Comparison of ENCODE assay signal across 8 cellular contexts in the genomic region with DNA sequence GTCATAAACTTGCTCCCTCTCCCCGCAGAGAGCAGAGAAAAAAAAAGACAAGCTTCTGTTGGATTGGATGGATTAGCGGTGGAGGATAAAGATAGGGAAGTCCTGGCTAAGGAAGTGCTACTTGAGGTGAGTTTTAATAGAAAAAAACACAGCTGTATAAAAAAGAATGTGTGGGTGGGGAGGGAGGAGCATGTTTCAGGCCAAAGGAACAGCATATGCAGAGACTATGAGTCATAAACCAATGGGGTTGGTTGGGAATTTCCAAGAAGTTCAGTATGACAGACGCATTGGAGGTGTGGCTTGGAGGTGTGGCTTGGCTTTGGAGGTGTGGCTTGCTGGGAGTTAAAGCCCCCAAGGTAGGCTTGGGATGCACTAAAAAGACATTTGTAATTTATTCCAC.
A peak's percentile ranks its signal among the peaks of the same experiment; 100 is the strongest.
DNase-seq lines count a peak whose midpoint lies in the region; ATAC-seq, FAIRE-seq and TF ChIP-seq lines count a peak whose summit lies in the region.

No MANE protein-coding gene starts in this region.

- DNase-seq in GM12892 (ENCODE audit: insufficient read length): no peak
- DNase-seq in GM23338 (ENCODE audit: low spot score): peak; percentile 43
- DNase-seq in LoVo (ENCODE audit: low spot score): peak; percentile 81
- DNase-seq in activated naive CD4-positive, alpha-beta T cell treated with anti-CD3 and anti-CD28 coated beads, Interleukin-2, amount 50 U/mL, for 16 hours: peak; percentile 46
- DNase-seq in skeletal muscle cell (ENCODE audit: low read depth): peak; percentile 33
- DNase-seq in cardiac septum (ENCODE audit: low spot score): no peak
- no peak for DNase-seq in nucleus accumbens (lab: John Stamatoyannopoulos, UW)
- no peak for DNase-seq in NCI-H1417 treated with DMSO at 0.1 percent for 48 hours (lab: John Stamatoyannopoulos, UW)

- no peak overlapping the region for H3K4me3 Mint-ChIP-seq in GM23338

- intact Hi-C loops in cardiac septum (cut with DNase I): no loop called here

- no peaks in the 10 kb centered on the region for H3K79me2 ChIP-seq in GM23338 (replicated peaks; ENCODE audit: insufficient read depth)

- H3K27ac Mint-ChIP-seq in GM23338: no peak overlapping the region

- H3K9me3 Mint-ChIP-seq in GM23338: no peaks in the 10 kb centered on the region; the same call in 2 of the 3 replicates

- no peaks in the 10 kb centered on the region for H3K36me3 ChIP-seq in GM23338 (ENCODE audit: insufficient read depth)

- no peaks in the 10 kb centered on the region for H3K9me2 ChIP-seq in GM23338 (ENCODE audit: insufficient read depth)

- H3K27me3 Mint-ChIP-seq in GM23338 (ENCODE audit: insufficient read depth, low read depth, poor library complexity): no peaks in the 10 kb centered on the region

- no peak overlapping the region for H3K4me3 ChIP-seq in GM23338
- H3K4me3 ChIP-seq in skeletal muscle cell (ENCODE audit: low read depth, low read length): no peak overlapping the region

- no peak overlapping the region for H3K4me2 ChIP-seq in GM23338

- TF ChIP-seq CTCF in GM23338 (conservative IDR thresholded peaks at IDR 0.05; ENCODE audit: low read depth in 2 of 2): no peak

- no peak for TF ChIP-seq POLR2A in GM12892 (IDR thresholded peaks at IDR 0.05; ENCODE audit: low read depth, low read length)

- H3K27ac ChIP-seq in GM23338 (ENCODE audit: low read depth): no peak overlapping the region

- peak; percentile 14 for FAIRE-seq in GM12892 (lab: Jason Lieb, UNC)

- no peaks in the 10 kb centered on the region for H3K27me3 ChIP-seq in GM23338 (ENCODE audit: insufficient read depth)

- H3K4me1 Mint-ChIP-seq in GM23338: peaks cover 13% of the 10 kb centered on the region

- no peaks in the 10 kb centered on the region for H3K36me3 Mint-ChIP-seq in GM23338 (ENCODE audit: low read depth)

- H3F3A ChIP-seq in GM23338 (replicated peaks; ENCODE audit: low read depth): no peaks in the 10 kb centered on the region

- peak; percentile 71 for ATAC-seq in GM23338

- H4K20me1 ChIP-seq in GM23338 (replicated peaks; ENCODE audit: insufficient read depth): no peaks in the 10 kb centered on the region

- no peaks in the 10 kb centered on the region for H3K4me1 ChIP-seq in GM23338 (ENCODE audit: insufficient read depth)

- peak overlapping the region; percentile 41; the same call in 1 of the 2 replicates for H2AFZ ChIP-seq in GM23338

TF ChIP-seq in GM23338, 12 proteins besides CTCF, POLR2A, EP300 and RAD21 (continues in another document):
- TF ChIP-seq ZNF331 (CRISPR knock-in tag; IDR thresholded peaks at IDR 0.05; ENCODE audit: low read depth) (no peak), ZNF462 (CRISPR knock-in tag; IDR thresholded peaks at IDR 0.05) (no peak), JUNB (IDR thresholded peaks at IDR 0.05; ENCODE audit: unreplicated experiment) (no peak), ZNF114 (CRISPR knock-in tag; IDR thresholded peaks at IDR 0.05) (no peak), CREB1 (CRISPR knock-in tag; IDR thresholded peaks at IDR 0.05; ENCODE audit: low read depth) (no peak), EZH2phosphoT487 (IDR thresholded peaks at IDR 0.05; ENCODE audit: unreplicated experiment) (no peak), EZH2 (IDR thresholded peaks at IDR 0.05; ENCODE audit: low read depth, unreplicated experiment) (no peak), STAT1 (IDR thresholded peaks at IDR 0.05; ENCODE audit: unreplicated experiment) (no peak), NANOG (IDR thresholded peaks at IDR 0.05; ENCODE audit: borderline replicate concordance) (no peak)
- TF ChIP-seq, protein P1, sequence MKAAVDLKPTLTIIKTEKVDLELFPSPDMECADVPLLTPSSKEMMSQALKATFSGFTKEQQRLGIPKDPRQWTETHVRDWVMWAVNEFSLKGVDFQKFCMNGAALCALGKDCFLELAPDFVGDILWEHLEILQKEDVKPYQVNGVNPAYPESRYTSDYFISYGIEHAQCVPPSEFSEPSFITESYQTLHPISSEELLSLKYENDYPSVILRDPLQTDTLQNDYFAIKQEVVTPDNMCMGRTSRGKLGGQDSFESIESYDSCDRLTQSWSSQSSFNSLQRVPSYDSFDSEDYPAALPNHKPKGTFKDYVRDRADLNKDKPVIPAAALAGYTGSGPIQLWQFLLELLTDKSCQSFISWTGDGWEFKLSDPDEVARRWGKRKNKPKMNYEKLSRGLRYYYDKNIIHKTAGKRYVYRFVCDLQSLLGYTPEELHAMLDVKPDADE (IDR thresholded peaks at IDR 0.05): no peak
- TF ChIP-seq, protein P2, sequence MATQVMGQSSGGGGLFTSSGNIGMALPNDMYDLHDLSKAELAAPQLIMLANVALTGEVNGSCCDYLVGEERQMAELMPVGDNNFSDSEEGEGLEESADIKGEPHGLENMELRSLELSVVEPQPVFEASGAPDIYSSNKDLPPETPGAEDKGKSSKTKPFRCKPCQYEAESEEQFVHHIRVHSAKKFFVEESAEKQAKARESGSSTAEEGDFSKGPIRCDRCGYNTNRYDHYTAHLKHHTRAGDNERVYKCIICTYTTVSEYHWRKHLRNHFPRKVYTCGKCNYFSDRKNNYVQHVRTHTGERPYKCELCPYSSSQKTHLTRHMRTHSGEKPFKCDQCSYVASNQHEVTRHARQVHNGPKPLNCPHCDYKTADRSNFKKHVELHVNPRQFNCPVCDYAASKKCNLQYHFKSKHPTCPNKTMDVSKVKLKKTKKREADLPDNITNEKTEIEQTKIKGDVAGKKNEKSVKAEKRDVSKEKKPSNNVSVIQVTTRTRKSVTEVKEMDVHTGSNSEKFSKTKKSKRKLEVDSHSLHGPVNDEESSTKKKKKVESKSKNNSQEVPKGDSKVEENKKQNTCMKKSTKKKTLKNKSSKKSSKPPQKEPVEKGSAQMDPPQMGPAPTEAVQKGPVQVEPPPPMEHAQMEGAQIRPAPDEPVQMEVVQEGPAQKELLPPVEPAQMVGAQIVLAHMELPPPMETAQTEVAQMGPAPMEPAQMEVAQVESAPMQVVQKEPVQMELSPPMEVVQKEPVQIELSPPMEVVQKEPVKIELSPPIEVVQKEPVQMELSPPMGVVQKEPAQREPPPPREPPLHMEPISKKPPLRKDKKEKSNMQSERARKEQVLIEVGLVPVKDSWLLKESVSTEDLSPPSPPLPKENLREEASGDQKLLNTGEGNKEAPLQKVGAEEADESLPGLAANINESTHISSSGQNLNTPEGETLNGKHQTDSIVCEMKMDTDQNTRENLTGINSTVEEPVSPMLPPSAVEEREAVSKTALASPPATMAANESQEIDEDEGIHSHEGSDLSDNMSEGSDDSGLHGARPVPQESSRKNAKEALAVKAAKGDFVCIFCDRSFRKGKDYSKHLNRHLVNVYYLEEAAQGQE (IDR thresholded peaks at IDR 0.05; ENCODE audit: unreplicated experiment): no peak

Comparison
In these comparisons a context has a peak if more than half of its experiments do, and no peak if none do; other contexts are left out.
1. DNase-seq: peak in GM23338 (single experiment), LoVo (single experiment), activated naive CD4-positive, alpha-beta T cell treated with anti-CD3 and anti-CD28 coated beads, Interleukin-2, amount 50 U/mL, for 16 hours (single experiment) and skeletal muscle cell (single experiment); none in GM12892 (single experiment), cardiac septum (single experiment), nucleus accumbens (0 of 56) and NCI-H1417 treated with DMSO at 0.1 percent for 48 hours (single experiment).